In the genomic region with DNA sequence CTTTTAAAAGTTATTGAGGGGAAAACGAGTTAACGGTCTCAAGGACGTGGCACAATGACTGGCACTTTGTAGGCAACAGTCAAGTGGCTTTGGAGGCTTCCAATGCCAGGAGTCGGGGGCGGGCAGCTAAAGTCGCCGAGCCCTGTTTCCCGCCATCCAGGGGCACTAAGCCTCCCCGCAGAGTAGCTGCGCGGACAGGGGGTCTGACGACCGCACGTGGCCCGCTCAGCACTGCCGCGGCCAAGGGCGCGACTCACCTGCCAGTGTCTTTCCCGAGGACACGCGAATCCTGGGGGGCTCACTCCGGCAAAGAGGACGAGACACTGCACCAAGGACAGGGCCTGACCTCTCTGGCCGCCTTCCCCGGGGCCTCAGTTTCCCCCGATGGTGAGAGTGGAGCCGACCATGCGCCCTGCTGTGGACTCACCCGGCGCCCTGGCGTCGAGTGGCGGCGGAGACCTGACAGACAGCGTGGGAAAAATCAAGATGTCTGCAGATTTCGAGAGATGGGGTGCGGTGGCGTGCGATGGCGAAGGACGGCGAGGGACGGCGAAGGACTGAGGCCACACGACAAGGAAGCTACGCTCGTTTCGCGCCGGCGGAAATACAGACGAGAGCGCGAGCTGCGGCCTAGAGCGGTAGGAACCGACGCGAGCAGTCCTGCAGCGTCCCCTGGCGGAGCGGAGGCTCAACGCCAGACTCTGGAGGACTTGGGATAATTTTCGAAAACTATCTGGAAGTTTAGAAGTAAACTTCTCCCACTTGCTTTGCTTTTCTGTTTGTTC, we compare ENCODE assay signal across 1 cellular context.
TF ChIP-seq lines count a peak whose summit lies in the region.

A gene (minus strand): TSS at position 559 of the 785 bp plus-strand sequence.

TF ChIP-seq in HepG2, 621 proteins besides CTCF, POLR2A, EP300 and RAD21 (continued from another document and continues in another):
- TF ChIP-seq, protein P1, sequence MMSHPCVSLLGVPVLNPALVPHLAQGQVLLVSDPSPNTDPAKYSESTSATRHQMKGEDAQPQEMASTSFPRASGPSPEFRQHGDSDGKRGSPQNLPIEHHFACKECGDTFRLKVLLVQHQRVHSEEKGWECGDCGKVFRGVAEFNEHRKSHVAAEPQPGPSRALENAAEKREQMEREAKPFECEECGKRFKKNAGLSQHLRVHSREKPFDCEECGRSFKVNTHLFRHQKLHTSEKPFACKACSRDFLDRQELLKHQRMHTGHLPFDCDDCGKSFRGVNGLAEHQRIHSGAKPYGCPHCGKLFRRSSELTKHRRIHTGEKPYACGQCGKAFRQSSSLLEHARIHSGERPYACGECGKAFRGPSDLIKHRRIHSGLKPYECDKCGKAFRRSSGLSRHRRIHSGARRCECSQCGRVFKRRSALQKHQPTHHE (CRISPR knock-in tag; IDR thresholded peaks at IDR 0.05; ENCODE audit: borderline replicate concordance), result peak; percentile 100; the same call in 1 of the 2 replicates
- TF ChIP-seq MEIS2 (CRISPR knock-in tag; IDR thresholded peaks at IDR 0.05) (peak; percentile 98), ZNF20 (CRISPR knock-in tag; IDR thresholded peaks at IDR 0.05) (peak; percentile 94; the same call in 1 of the 2 replicates), KLF16 (CRISPR knock-in tag; IDR thresholded peaks at IDR 0.05) (peak; percentile 88 to 100; a peak in 3 of 4 replicates), NAIF1 (CRISPR knock-in tag; IDR thresholded peaks at IDR 0.05; ENCODE audit: borderline replicate concordance) (peak; percentile 97), SOX5 (CRISPR knock-in tag; IDR thresholded peaks at IDR 0.05; ENCODE audit: borderline replicate concordance) (peak; percentile 89), SMYD3 (CRISPR knock-in tag; IDR thresholded peaks at IDR 0.05) (peak; percentile 98; the same call in 1 of the 2 replicates), PHF21A (CRISPR knock-in tag; IDR thresholded peaks at IDR 0.05) (peak; percentile 82), FOXC1 (CRISPR knock-in tag; IDR thresholded peaks at IDR 0.05; ENCODE audit: borderline replicate concordance) (peak; percentile 100), ARHGAP35 (CRISPR knock-in tag; IDR thresholded peaks at IDR 0.05; ENCODE audit: borderline replicate concordance) (peak; percentile 100), TAF1 (CRISPR knock-in tag; IDR thresholded peaks at IDR 0.05) (peak; percentile 100), RARA (CRISPR knock-in tag; IDR thresholded peaks at IDR 0.05) (peak; percentile 86), AGO1 (IDR thresholded peaks at IDR 0.05; ENCODE audit: low read depth, low read length, poor library complexity, severe bottlenecking) (peak; percentile 93), ARNT2 (CRISPR knock-in tag; IDR thresholded peaks at IDR 0.05; ENCODE audit: low read depth) (peak; percentile 99), KDM1A (CRISPR knock-in tag; IDR thresholded peaks at IDR 0.05) (peak; percentile 96), GABPA (IDR thresholded peaks at IDR 0.05; ENCODE audit: low read depth, low read length) (peak; percentile 91), GABPA (CRISPR knock-in tag; IDR thresholded peaks at IDR 0.05; ENCODE audit: low read depth) (peak; percentile 99), TMF1 (CRISPR knock-in tag; IDR thresholded peaks at IDR 0.05; ENCODE audit: low read depth) (peak; percentile 97), ETV5 (CRISPR knock-in tag; IDR thresholded peaks at IDR 0.05; ENCODE audit: borderline replicate concordance) (peak; percentile 99), ZNF878 (CRISPR knock-in tag; IDR thresholded peaks at IDR 0.05) (peak; percentile 98), ZNF761 (CRISPR knock-in tag; conservative IDR thresholded peaks at IDR 0.05) (peak; percentile 98)
- TF ChIP-seq, protein P2, sequence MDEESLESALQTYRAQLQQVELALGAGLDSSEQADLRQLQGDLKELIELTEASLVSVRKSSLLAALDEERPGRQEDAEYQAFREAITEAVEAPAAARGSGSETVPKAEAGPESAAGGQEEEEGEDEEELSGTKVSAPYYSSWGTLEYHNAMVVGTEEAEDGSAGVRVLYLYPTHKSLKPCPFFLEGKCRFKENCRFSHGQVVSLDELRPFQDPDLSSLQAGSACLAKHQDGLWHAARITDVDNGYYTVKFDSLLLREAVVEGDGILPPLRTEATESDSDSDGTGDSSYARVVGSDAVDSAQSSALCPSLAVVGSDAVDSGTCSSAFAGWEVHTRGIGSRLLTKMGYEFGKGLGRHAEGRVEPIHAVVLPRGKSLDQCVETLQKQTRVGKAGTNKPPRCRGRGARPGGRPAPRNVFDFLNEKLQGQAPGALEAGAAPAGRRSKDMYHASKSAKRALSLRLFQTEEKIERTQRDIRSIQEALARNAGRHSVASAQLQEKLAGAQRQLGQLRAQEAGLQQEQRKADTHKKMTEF (CRISPR knock-in tag; IDR thresholded peaks at IDR 0.05), result peak; percentile 100
- TF ChIP-seq, protein P3, sequence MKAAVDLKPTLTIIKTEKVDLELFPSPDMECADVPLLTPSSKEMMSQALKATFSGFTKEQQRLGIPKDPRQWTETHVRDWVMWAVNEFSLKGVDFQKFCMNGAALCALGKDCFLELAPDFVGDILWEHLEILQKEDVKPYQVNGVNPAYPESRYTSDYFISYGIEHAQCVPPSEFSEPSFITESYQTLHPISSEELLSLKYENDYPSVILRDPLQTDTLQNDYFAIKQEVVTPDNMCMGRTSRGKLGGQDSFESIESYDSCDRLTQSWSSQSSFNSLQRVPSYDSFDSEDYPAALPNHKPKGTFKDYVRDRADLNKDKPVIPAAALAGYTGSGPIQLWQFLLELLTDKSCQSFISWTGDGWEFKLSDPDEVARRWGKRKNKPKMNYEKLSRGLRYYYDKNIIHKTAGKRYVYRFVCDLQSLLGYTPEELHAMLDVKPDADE (CRISPR knock-in tag; IDR thresholded peaks at IDR 0.05), result peak; percentile 99
- TF ChIP-seq, protein P4, sequence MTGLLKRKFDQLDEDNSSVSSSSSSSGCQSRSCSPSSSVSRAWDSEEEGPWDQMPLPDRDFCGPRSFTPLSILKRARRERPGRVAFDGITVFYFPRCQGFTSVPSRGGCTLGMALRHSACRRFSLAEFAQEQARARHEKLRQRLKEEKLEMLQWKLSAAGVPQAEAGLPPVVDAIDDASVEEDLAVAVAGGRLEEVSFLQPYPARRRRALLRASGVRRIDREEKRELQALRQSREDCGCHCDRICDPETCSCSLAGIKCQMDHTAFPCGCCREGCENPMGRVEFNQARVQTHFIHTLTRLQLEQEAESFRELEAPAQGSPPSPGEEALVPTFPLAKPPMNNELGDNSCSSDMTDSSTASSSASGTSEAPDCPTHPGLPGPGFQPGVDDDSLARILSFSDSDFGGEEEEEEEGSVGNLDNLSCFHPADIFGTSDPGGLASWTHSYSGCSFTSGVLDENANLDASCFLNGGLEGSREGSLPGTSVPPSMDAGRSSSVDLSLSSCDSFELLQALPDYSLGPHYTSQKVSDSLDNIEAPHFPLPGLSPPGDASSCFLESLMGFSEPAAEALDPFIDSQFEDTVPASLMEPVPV (CRISPR knock-in tag; IDR thresholded peaks at IDR 0.05), result peak; percentile 100
- TF ChIP-seq, protein P5, sequence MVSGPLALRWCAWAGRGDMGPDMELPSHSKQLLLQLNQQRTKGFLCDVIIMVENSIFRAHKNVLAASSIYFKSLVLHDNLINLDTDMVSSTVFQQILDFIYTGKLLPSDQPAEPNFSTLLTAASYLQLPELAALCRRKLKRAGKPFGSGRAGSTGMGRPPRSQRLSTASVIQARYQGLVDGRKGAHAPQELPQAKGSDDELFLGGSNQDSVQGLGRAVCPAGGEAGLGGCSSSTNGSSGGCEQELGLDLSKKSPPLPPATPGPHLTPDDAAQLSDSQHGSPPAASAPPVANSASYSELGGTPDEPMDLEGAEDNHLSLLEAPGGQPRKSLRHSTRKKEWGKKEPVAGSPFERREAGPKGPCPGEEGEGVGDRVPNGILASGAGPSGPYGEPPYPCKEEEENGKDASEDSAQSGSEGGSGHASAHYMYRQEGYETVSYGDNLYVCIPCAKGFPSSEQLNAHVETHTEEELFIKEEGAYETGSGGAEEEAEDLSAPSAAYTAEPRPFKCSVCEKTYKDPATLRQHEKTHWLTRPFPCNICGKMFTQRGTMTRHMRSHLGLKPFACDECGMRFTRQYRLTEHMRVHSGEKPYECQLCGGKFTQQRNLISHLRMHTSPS (CRISPR knock-in tag; IDR thresholded peaks at IDR 0.05; ENCODE audit: low read depth), result peak; percentile 84
- TF ChIP-seq, protein P6, sequence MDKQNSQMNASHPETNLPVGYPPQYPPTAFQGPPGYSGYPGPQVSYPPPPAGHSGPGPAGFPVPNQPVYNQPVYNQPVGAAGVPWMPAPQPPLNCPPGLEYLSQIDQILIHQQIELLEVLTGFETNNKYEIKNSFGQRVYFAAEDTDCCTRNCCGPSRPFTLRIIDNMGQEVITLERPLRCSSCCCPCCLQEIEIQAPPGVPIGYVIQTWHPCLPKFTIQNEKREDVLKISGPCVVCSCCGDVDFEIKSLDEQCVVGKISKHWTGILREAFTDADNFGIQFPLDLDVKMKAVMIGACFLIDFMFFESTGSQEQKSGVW (CRISPR knock-in tag; IDR thresholded peaks at IDR 0.05; ENCODE audit: borderline replicate concordance), result peak; percentile 89
- TF ChIP-seq, protein P7, sequence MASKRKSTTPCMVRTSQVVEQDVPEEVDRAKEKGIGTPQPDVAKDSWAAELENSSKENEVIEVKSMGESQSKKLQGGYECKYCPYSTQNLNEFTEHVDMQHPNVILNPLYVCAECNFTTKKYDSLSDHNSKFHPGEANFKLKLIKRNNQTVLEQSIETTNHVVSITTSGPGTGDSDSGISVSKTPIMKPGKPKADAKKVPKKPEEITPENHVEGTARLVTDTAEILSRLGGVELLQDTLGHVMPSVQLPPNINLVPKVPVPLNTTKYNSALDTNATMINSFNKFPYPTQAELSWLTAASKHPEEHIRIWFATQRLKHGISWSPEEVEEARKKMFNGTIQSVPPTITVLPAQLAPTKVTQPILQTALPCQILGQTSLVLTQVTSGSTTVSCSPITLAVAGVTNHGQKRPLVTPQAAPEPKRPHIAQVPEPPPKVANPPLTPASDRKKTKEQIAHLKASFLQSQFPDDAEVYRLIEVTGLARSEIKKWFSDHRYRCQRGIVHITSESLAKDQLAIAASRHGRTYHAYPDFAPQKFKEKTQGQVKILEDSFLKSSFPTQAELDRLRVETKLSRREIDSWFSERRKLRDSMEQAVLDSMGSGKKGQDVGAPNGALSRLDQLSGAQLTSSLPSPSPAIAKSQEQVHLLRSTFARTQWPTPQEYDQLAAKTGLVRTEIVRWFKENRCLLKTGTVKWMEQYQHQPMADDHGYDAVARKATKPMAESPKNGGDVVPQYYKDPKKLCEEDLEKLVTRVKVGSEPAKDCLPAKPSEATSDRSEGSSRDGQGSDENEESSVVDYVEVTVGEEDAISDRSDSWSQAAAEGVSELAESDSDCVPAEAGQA (IDR thresholded peaks at IDR 0.05; ENCODE audit: low read depth), result peak; percentile 95
- TF ChIP-seq, protein P7 (CRISPR knock-in tag; IDR thresholded peaks at IDR 0.05; ENCODE audit: borderline replicate concordance), result peak; percentile 99
- TF ChIP-seq, protein P8, sequence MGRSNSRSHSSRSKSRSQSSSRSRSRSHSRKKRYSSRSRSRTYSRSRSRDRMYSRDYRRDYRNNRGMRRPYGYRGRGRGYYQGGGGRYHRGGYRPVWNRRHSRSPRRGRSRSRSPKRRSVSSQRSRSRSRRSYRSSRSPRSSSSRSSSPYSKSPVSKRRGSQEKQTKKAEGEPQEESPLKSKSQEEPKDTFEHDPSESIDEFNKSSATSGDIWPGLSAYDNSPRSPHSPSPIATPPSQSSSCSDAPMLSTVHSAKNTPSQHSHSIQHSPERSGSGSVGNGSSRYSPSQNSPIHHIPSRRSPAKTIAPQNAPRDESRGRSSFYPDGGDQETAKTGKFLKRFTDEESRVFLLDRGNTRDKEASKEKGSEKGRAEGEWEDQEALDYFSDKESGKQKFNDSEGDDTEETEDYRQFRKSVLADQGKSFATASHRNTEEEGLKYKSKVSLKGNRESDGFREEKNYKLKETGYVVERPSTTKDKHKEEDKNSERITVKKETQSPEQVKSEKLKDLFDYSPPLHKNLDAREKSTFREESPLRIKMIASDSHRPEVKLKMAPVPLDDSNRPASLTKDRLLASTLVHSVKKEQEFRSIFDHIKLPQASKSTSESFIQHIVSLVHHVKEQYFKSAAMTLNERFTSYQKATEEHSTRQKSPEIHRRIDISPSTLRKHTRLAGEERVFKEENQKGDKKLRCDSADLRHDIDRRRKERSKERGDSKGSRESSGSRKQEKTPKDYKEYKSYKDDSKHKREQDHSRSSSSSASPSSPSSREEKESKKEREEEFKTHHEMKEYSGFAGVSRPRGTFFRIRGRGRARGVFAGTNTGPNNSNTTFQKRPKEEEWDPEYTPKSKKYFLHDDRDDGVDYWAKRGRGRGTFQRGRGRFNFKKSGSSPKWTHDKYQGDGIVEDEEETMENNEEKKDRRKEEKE (IDR thresholded peaks at IDR 0.05), result no peak
